Comparison of ENCODE assay signal across 15 cellular contexts in the genomic region with DNA sequence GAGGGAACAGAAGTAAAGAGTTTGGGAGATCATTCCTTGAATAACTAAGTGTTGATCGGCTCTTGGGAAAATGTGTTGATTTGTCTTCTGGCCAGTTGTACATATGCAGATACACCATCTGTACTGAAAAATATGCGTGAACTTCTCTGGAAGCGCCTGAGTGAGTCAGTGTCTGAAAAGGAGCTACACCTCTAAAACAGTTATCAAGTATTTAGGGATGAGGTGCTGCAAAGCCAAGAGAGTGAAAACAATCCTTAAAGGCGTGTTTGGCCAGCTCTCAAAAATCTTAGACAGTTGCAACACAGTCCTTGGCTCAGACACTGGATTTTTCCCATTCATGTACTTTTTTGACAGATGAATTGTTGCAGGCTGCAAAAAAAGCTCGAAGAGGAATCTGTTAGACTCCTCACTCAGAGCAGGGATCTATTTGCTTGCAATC.
DNase-seq lines count a peak whose midpoint lies in the region; ATAC-seq and TF ChIP-seq lines count a peak whose summit lies in the region.
"Had no signal": no experiment of that assay in that cellular context is flagged by ENCODE, and none has a peak within 500 bp of the region (broad histone marks: within the 10 kb centered on the region; RNA-seq: fewer than 3 reads in every experiment).

No MANE protein-coding gene starts in this region.

- H3K27ac Mint-ChIP-seq in activated naive CD4-positive, alpha-beta T cell treated with anti-CD3 and anti-CD28 coated beads, Interleukin-2, amount 50 U/mL, for 72 hours = no peak overlapping the region
- H3K27ac Mint-ChIP-seq: naive thymus-derived CD4-positive, alpha-beta T cell had no signal

- DNase-seq in HS-5 (ENCODE audit: low read depth) (peak; percentile 32), epithelial cell of esophagus (ENCODE audit: low read depth) (peak; percentile 37), right lobe of liver (no peak), superior temporal gyrus (ENCODE audit: extremely low spot score) (peak; percentile 69), BE2C (no peak)
- no peak for DNase-seq in activated T-cell treated with anti-CD3 and anti-CD28 coated beads, Interleukin-2, amount 50 U/mL, for 4 hours
- no peak for DNase-seq in activated naive CD4-positive, alpha-beta T cell treated with anti-CD3 and anti-CD28 coated beads, Interleukin-2, amount 50 U/mL, for 72 hours (ENCODE audit: low spot score in 2 of 2)
- DNase-seq: activated effector memory CD4-positive, alpha-beta T cell treated with anti-CD3 and anti-CD28 coated beads, Interleukin-2, amount 50 U/mL, for 16 hours; dermis blood vessel endothelial cell; naive thymus-derived CD4-positive, alpha-beta T cell; NCI-H1092; NCI-H526 treated with DMSO at 0.1 percent for 48 hours; stimulated activated CD4-positive, alpha-beta T cell treated with anti-CD3 and anti-CD28 coated beads, Interleukin-4, amount 100 ng/mL, for 4 hours; substantia nigra had no signal

- H3K9me3 ChIP-seq in right lobe of liver = no peaks in the 10 kb centered on the region
- H3K9me3 ChIP-seq in BE2C = no peaks in the 10 kb centered on the region

- 53% methylated on average over 5 of the region's 5 CpGs for WGBS in right lobe of liver (ENCODE audit: insufficient coverage, low coverage, low lambda C conversion rate, missing lambda C conversion rate)

- no peak for TF ChIP-seq CTCF in epithelial cell of esophagus (IDR thresholded peaks at IDR 0.05; ENCODE audit: insufficient read depth, low read depth, low read length, missing control alignments)
- TF ChIP-seq CTCF in right lobe of liver (IDR thresholded peaks at IDR 0.05) = no peak
- no peak for TF ChIP-seq CTCF in BE2C (IDR thresholded peaks at IDR 0.05; ENCODE audit: low read depth, low read length)

- H3K36me3 ChIP-seq in right lobe of liver (no peaks in the 10 kb centered on the region), BE2C (no peaks in the 10 kb centered on the region)

- no peak overlapping the region for H3K4me3 ChIP-seq in epithelial cell of esophagus (ENCODE audit: low read length)
- no peak overlapping the region for H3K4me3 ChIP-seq in right lobe of liver
- no peak overlapping the region for H3K4me3 ChIP-seq in BE2C (ENCODE audit: low read depth, low read length)

- no peaks in the 10 kb centered on the region for H3K4me1 Mint-ChIP-seq in activated T-cell treated with anti-CD3 and anti-CD28 coated beads, Interleukin-2, amount 50 U/mL, for 4 hours (ENCODE audit: low read depth)
- H3K4me1 Mint-ChIP-seq: naive thymus-derived CD4-positive, alpha-beta T cell had no signal

- H3K36me3 Mint-ChIP-seq in activated T-cell treated with anti-CD3 and anti-CD28 coated beads, Interleukin-2, amount 50 U/mL, for 4 hours (ENCODE audit: insufficient read depth) = no peaks in the 10 kb centered on the region
- H3K36me3 Mint-ChIP-seq in activated naive CD4-positive, alpha-beta T cell treated with anti-CD3 and anti-CD28 coated beads, Interleukin-2, amount 50 U/mL, for 72 hours = peaks cover 0 to 5% of the 10 kb centered on the region in 2 donors
- H3K36me3 Mint-ChIP-seq: naive thymus-derived CD4-positive, alpha-beta T cell had no signal

- peaks cover 13% of the 10 kb centered on the region for H3K27me3 Mint-ChIP-seq in activated T-cell treated with anti-CD3 and anti-CD28 coated beads, Interleukin-2, amount 50 U/mL, for 4 hours (ENCODE audit: low read depth)

- no peak for TF ChIP-seq POLR2A in right lobe of liver (IDR thresholded peaks at IDR 0.05)

- intact Hi-C loops in right lobe of liver (cut with DNase I) = no loop called here

- H3K27me3 ChIP-seq in right lobe of liver = no peaks in the 10 kb centered on the region
- peaks cover 32% of the 10 kb centered on the region for H3K27me3 ChIP-seq in BE2C

- H3K4me1 ChIP-seq in right lobe of liver = no peaks in the 10 kb centered on the region
- H3K4me1 ChIP-seq in BE2C = no peaks in the 10 kb centered on the region

- ATAC-seq in right lobe of liver = peak in 3 of 4 donors; percentile 18 to 35 (median 27)
- ATAC-seq in HG02610 (IDR thresholded peaks at IDR 0.05; ENCODE audit: unreplicated experiment) = no peak
- no peak for ATAC-seq in activated T-cell treated with anti-CD3 and anti-CD28 coated beads, Interleukin-2, amount 50 U/mL, for 4 hours
- no peak for ATAC-seq in activated naive CD4-positive, alpha-beta T cell treated with anti-CD3 and anti-CD28 coated beads, Interleukin-2, amount 50 U/mL, for 72 hours
- ATAC-seq: naive thymus-derived CD4-positive, alpha-beta T cell had no signal

- H3K27ac ChIP-seq in right lobe of liver = no peak overlapping the region

- H3K9me3 Mint-ChIP-seq in activated T-cell treated with anti-CD3 and anti-CD28 coated beads, Interleukin-2, amount 50 U/mL, for 4 hours = no peaks in the 10 kb centered on the region
- no peaks in the 10 kb centered on the region for H3K9me3 Mint-ChIP-seq in activated naive CD4-positive, alpha-beta T cell treated with anti-CD3 and anti-CD28 coated beads, Interleukin-2, amount 50 U/mL, for 72 hours

- H3K4me3 Mint-ChIP-seq in activated T-cell treated with anti-CD3 and anti-CD28 coated beads, Interleukin-2, amount 50 U/mL, for 4 hours = no peak overlapping the region
- H3K4me3 Mint-ChIP-seq: naive thymus-derived CD4-positive, alpha-beta T cell had no signal

Comparison
In these comparisons a context has a peak if more than half of its experiments do, and no peak if none do; other contexts are left out.
1. DNase-seq: peak in HS-5 (single experiment), epithelial cell of esophagus (single experiment) and superior temporal gyrus (single experiment); none in right lobe of liver (0 of 3), BE2C (single experiment), activated T-cell treated with anti-CD3 and anti-CD28 coated beads, Interleukin-2, amount 50 U/mL, for 4 hours (single experiment) and activated naive CD4-positive, alpha-beta T cell treated with anti-CD3 and anti-CD28 coated beads, Interleukin-2, amount 50 U/mL, for 72 hours (0 of 2).
2. ATAC-seq: peak in right lobe of liver (3 of 4); none in HG02610 (single experiment), activated T-cell treated with anti-CD3 and anti-CD28 coated beads, Interleukin-2, amount 50 U/mL, for 4 hours (0 of 2) and activated naive CD4-positive, alpha-beta T cell treated with anti-CD3 and anti-CD28 coated beads, Interleukin-2, amount 50 U/mL, for 72 hours (0 of 2).